18 cellular contexts compared by ENCODE assay signal in the genomic region with DNA sequence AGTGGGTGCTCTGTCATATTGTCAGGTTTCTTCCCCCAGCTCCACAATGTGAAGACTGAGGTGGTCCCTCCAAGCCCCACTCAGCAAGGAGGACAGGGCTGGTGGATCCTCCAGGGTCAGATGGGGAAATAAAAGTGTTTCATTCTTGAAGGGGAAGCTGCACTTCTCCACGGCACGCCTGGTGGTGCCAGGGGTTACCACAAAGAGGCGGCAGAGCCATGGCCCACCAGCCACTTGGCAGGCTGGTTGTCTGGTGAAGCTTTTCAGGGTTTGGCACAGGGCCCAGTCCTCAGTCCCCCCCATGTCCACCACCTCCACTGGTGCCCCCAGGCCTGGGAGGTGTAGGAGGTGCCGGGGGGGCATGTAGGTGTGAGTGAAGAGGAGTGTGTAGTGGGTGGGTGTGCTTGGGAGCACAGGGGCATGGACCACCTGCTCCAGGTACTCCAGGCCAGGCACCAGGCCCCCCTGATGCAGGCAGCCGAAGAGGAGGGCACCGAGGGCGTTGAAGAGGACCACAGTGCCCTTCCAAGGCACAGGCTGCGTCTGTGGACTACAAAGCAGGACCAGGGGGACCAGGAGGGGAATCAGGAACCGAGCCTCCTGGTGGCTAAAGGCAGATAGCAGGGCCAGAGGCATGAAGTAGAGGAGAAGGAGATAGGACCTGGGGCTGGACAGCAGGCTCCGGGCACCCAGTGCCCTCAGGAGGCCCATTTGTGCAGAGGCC. TPM values are rescaled to one million over a fixed set of nuclear protein-coding genes. Genes with fewer than 3 reads are reported as not detected.
DNase-seq lines count a peak whose midpoint lies in the region; ATAC-seq, FAIRE-seq and TF ChIP-seq lines count a peak whose summit lies in the region.
"Had no signal": no experiment of that assay in that cellular context is flagged by ENCODE, and none has a peak within 500 bp of the region (broad histone marks: within the 10 kb centered on the region; RNA-seq: fewer than 3 reads in every experiment).

No MANE protein-coding gene starts in this region.

- peaks cover 0 to 4% of the 10 kb centered on the region in 2 experiments; a peak in 1 of 4 replicates for H3K36me3 ChIP-seq in GM12878 (ENCODE audit: control insufficient read depth in 2 of 2, insufficient read depth in 2 of 2, low read length in 1 of 2)
- H3K36me3 ChIP-seq in HepG2 (replicated peaks in 1 of 2; ENCODE audit: control insufficient read depth in 1 of 2, insufficient read depth in 2 of 2, low read length in 2 of 2), result peaks cover 0 to 3% of the 10 kb centered on the region in 2 experiments; a peak in 1 of 5 replicates
- H3K36me3 ChIP-seq in mesenchymal stem cell (ENCODE audit: control insufficient read depth in 1 of 2, insufficient read depth in 2 of 2, low read depth in 1 of 2, low read length in 2 of 2), result peaks cover 19% of the 10 kb centered on the region in 2 experiments
- H3K36me3 ChIP-seq: right lobe of liver had no signal

- intact Hi-C loops in GM12878 (cut with micrococcal nuclease; ENCODE audit: unreplicated experiment), result loop anchor here (10.0 kb wide), 1 partner anchor 232 kb away; the partner anchor contains the start of genes CEP19 and PIGX
- intact Hi-C loops in HepG2 (cut with micrococcal nuclease; ENCODE audit: unreplicated experiment), result loop anchor here (2.0 kb wide), 1 partner anchor 108 kb away; no protein-coding TSS in a partner anchor

- H3K9me3 Mint-ChIP-seq in HFFc6, result peaks cover 2% of the 10 kb centered on the region; the same call in 1 of the 2 replicates
- H3K9me3 Mint-ChIP-seq: activated CD8-positive, alpha-beta T cell treated with anti-CD3 and anti-CD28 coated beads for 36 hours had no signal

- H3K27me3 Mint-ChIP-seq in HFFc6 (ENCODE audit: insufficient read depth), result peaks cover 9% of the 10 kb centered on the region
- H3K27me3 Mint-ChIP-seq: activated CD8-positive, alpha-beta T cell treated with anti-CD3 and anti-CD28 coated beads for 36 hours had no signal

- H4K91ac ChIP-seq in mesenchymal stem cell (ENCODE audit: low read length), result no peak overlapping the region

- H3K27ac ChIP-seq in GM12878 (ENCODE audit: control insufficient read depth, insufficient read depth), result no peak overlapping the region
- H3K27ac ChIP-seq in HepG2 (ENCODE audit: extremely low read length, insufficient read depth, low read length), result no peak overlapping the region
- no peak overlapping the region for H3K27ac ChIP-seq in mesenchymal stem cell (ENCODE audit: low read length, poor library complexity, severe bottlenecking)
- H3K27ac ChIP-seq: right lobe of liver, transverse colon had no signal

- no peak overlapping the region for H3K27ac Mint-ChIP-seq in HFFc6
- H3K27ac Mint-ChIP-seq: activated CD8-positive, alpha-beta T cell treated with anti-CD3 and anti-CD28 coated beads for 36 hours had no signal

- H3K4me1 ChIP-seq in GM12878 (ENCODE audit: control insufficient read depth, insufficient read depth, low read length), result peaks cover 8% of the 10 kb centered on the region
- peaks cover 91% of the 10 kb centered on the region for H3K4me1 ChIP-seq in HepG2 (ENCODE audit: insufficient read depth, low read length)
- H3K4me1 ChIP-seq in mesenchymal stem cell (ENCODE audit: control insufficient read depth, insufficient read depth, low read depth, low read length), result peaks cover 8% of the 10 kb centered on the region

- no peak overlapping the region for H2AFZ ChIP-seq in GM12878 (ENCODE audit: control insufficient read depth, low read depth, low read length)
- H2AFZ ChIP-seq in HepG2 (ENCODE audit: low read length), result no peak overlapping the region
- no peak overlapping the region for H2AFZ ChIP-seq in mesenchymal stem cell (ENCODE audit: low read depth, low read length)

- POLR2A ChIA-PET in GM12878 (lab: Charles Lee), result interaction anchor here (1.0 kb wide), 1 partner anchor 109 kb away, joined by 3 read pairs; no protein-coding TSS in a partner anchor
- POLR2A ChIA-PET in HepG2 (lab: Yijun Ruan, JAX), result interaction anchor here (1.2 kb wide), 1 partner anchor 80 kb away, joined by 5 read pairs; the partner anchor contains the start of gene SENP5

- H3K9me3 ChIP-seq in GM12878 (replicated peaks; ENCODE audit: control insufficient read depth, insufficient read depth, low read length) (no peaks in the 10 kb centered on the region), HepG2 (ENCODE audit: low read length) (no peaks in the 10 kb centered on the region), mesenchymal stem cell (ENCODE audit: control insufficient read depth, low read length) (no peaks in the 10 kb centered on the region)
- H3K9me3 ChIP-seq: Caco-2, right lobe of liver, transverse colon had no signal

- H3K23ac ChIP-seq in mesenchymal stem cell (ENCODE audit: low read length in 2 of 2), result no peak overlapping the region

- H2BK15ac ChIP-seq in mesenchymal stem cell (ENCODE audit: low read depth, poor library complexity, severe bottlenecking), result no peak overlapping the region

- in situ Hi-C loops in GM12878 (cut with MboI), result no loop called here
- in situ Hi-C loops in HepG2 (cut with HindIII; ENCODE audit: extremely low pct_ligation_motif_present, low pct_unique_long_range_greater_than_20kb), result no loop called here

- CTCF ChIA-PET in GM12878 (lab: Yijun Ruan, JAX) (interaction anchor here (0.8 kb wide), 1 partner anchor 110 kb away, joined by 3 read pairs; no protein-coding TSS in a partner anchor), HepG2 (lab: Yijun Ruan, JAX; ENCODE audit: low intra/inter-chr PET ratio, low total read pairs) (no interaction called here)

- H3K4ac ChIP-seq in mesenchymal stem cell (ENCODE audit: low read depth in 1 of 2, low read length in 2 of 2), result no peak overlapping the region

- SMC1A ChIA-PET in GM12878 (lab: Charles Lee; ENCODE audit: uncharacterized antibody, unreplicated experiment), result no interaction called here

- WGBS in GM12878 (ENCODE audit: insufficient coverage, insufficient replicate concordance, low lambda C conversion rate, missing lambda C conversion rate), result 80% methylated on average over 10 of the region's 10 CpGs
- 88% methylated on average over 9 of the region's 10 CpGs for WGBS in HepG2 (ENCODE audit: low lambda C conversion rate)
- 92% methylated on average over 10 of the region's 10 CpGs for WGBS in mesenchymal stem cell

- H3K4me2 ChIP-seq in GM12878 (ENCODE audit: control insufficient read depth, insufficient read depth), result no peak overlapping the region
- no peak overlapping the region for H3K4me2 ChIP-seq in HepG2 (ENCODE audit: low read depth, low read length)
- H3K4me2 ChIP-seq in mesenchymal stem cell (ENCODE audit: low read length, poor library complexity, severe bottlenecking), result no peak overlapping the region

- H3K4me3 Mint-ChIP-seq in HFFc6, result no peak overlapping the region
- H3K4me3 Mint-ChIP-seq: activated CD8-positive, alpha-beta T cell treated with anti-CD3 and anti-CD28 coated beads for 36 hours had no signal

- H2BK5ac ChIP-seq in mesenchymal stem cell (ENCODE audit: low read depth, low read length, poor library complexity, severe bottlenecking), result no peak overlapping the region

- H3K4me1 Mint-ChIP-seq in HFFc6 (ENCODE audit: low read depth), result peaks cover 20% of the 10 kb centered on the region

- peaks cover 22% of the 10 kb centered on the region for H3K79me2 ChIP-seq in GM12878 (ENCODE audit: control insufficient read depth, insufficient read depth, low read length)
- H3K79me2 ChIP-seq in HepG2 (ENCODE audit: insufficient read depth, low read length), result peaks cover 21% of the 10 kb centered on the region

- RAD21 ChIA-PET in GM12878 (lab: Charles Lee; ENCODE audit: unreplicated experiment), result no interaction called here

- H4K20me1 ChIP-seq in GM12878 (ENCODE audit: control insufficient read depth, insufficient read depth), result no peaks in the 10 kb centered on the region
- H4K20me1 ChIP-seq in HepG2 (ENCODE audit: insufficient read depth, low read length), result no peaks in the 10 kb centered on the region; the same call in 1 of the 2 replicates

- TF ChIP-seq POLR2A in GM12878 (IDR thresholded peaks at IDR 0.05; ENCODE audit: low read depth, low read length) (no peak), HepG2 (IDR thresholded peaks at IDR 0.05; ENCODE audit: insufficient read depth in 1 of 2, low read depth in 2 of 2, low read length in 2 of 2) (no peak)

- BruUV-seq in GM12878 (replicated peaks; lab: Mats Ljungman, UMichigan) (no TSS peak), HepG2 (replicated peaks; lab: Mats Ljungman, UMichigan) (no TSS peak)

- H3K27me3 ChIP-seq in GM12878 (replicated peaks in 1 of 2; ENCODE audit: control insufficient read depth in 2 of 2, insufficient read depth in 2 of 2, low read length in 1 of 2), result no peaks in the 10 kb centered on the region
- H3K27me3 ChIP-seq in HepG2 (ENCODE audit: control insufficient read depth in 1 of 2, insufficient read depth in 2 of 2, low read length in 2 of 2), result peaks cover 0 to 3% of the 10 kb centered on the region in 2 experiments; a peak in 2 of 5 replicates
- H3K27me3 ChIP-seq in mesenchymal stem cell (ENCODE audit: control insufficient read depth in 1 of 2, insufficient read depth in 1 of 2, low read length in 2 of 2), result peaks cover 0 to 3% of the 10 kb centered on the region in 2 experiments
- H3K27me3 ChIP-seq: right lobe of liver, transverse colon had no signal

- peaks cover 8% of the 10 kb centered on the region for H3K79me1 ChIP-seq in mesenchymal stem cell (replicated peaks; ENCODE audit: low read length, poor library complexity, severe bottlenecking)

- no peak overlapping the region for H4K8ac ChIP-seq in mesenchymal stem cell (ENCODE audit: low read length)

- no peak overlapping the region for H2BK120ac ChIP-seq in mesenchymal stem cell (ENCODE audit: low read depth, low read length)

- no peak overlapping the region for H2BK12ac ChIP-seq in mesenchymal stem cell (ENCODE audit: low read length in 2 of 2)

- no peak overlapping the region for H3K4me3 ChIP-seq in GM12878
- H3K4me3 ChIP-seq in HepG2 (replicated peaks in 1 of 3; ENCODE audit: insufficient read depth in 1 of 3, low read depth in 2 of 3, low read length in 3 of 3), result no peak overlapping the region
- H3K4me3 ChIP-seq in mesenchymal stem cell (ENCODE audit: insufficient read depth in 1 of 2, low read depth in 1 of 2, low read length in 2 of 2), result no peak overlapping the region
- H3K4me3 ChIP-seq: right lobe of liver, transverse colon had no signal

- TF ChIP-seq CTCF in HFFc6 (IDR thresholded peaks at IDR 0.05), result peak; percentile 49
- TF ChIP-seq CTCF in GM12878 (IDR thresholded peaks at IDR 0.05 in 2 of 3, conservative IDR thresholded peaks at IDR 0.05 in 1 of 3; ENCODE audit: control insufficient read depth in 2 of 3, extremely low read depth in 1 of 3, insufficient read depth in 1 of 3, low read depth in 3 of 3, low read length in 3 of 3), result peak in 2 of 3 experiments; percentile 7 to 13; a peak in 2 of 6 replicates
- peak; percentile 41 for TF ChIP-seq CTCF in HepG2 (CRISPR knock-in tag; IDR thresholded peaks at IDR 0.05)

- no peak overlapping the region for H3K14ac ChIP-seq in mesenchymal stem cell (ENCODE audit: low read length in 2 of 2)

- no peak for TF ChIP-seq EP300 in GM12878 (IDR thresholded peaks at IDR 0.05; ENCODE audit: borderline replicate concordance in 1 of 2, control insufficient read depth in 1 of 2, low read depth in 2 of 2, low read length in 2 of 2)
- TF ChIP-seq EP300 in HepG2 (IDR thresholded peaks at IDR 0.05; ENCODE audit: low read depth in 2 of 2, low read length in 2 of 2), result no peak
- no peak for TF ChIP-seq EP300 in HepG2 (CRISPR knock-in tag; IDR thresholded peaks at IDR 0.05; ENCODE audit: borderline replicate concordance)

- no peak overlapping the region for H3K18ac ChIP-seq in mesenchymal stem cell (ENCODE audit: low read depth in 1 of 2, low read length in 2 of 2)

- 0 out of 3 replicates have a peak, but pooled peaks have one; percentile 15 for ATAC-seq in GM12878
- peak; percentile 73 for ATAC-seq in HepG2
- ATAC-seq in HG02852 (IDR thresholded peaks at IDR 0.05; ENCODE audit: unreplicated experiment), result no peak
- ATAC-seq in HG03521 (IDR thresholded peaks at IDR 0.05; ENCODE audit: unreplicated experiment), result no peak
- ATAC-seq: activated CD8-positive, alpha-beta T cell treated with anti-CD3 and anti-CD28 coated beads for 36 hours had no signal

- no peak overlapping the region for H2AK5ac ChIP-seq in mesenchymal stem cell (ENCODE audit: low read length, severe bottlenecking)

- no peak for TF ChIP-seq RAD21 in GM12878 (IDR thresholded peaks at IDR 0.05; ENCODE audit: insufficient read depth, low read depth, low read length)
- TF ChIP-seq RAD21 in HepG2 (CRISPR knock-in tag; IDR thresholded peaks at IDR 0.05), result no peak

- H3K9ac ChIP-seq in GM12878 (ENCODE audit: control insufficient read depth, insufficient read depth, low read length) (no peak overlapping the region), HepG2 (ENCODE audit: insufficient read depth, low read depth, low read length) (no peak overlapping the region), mesenchymal stem cell (ENCODE audit: low read length) (no peak overlapping the region)

- FAIRE-seq in GM12878 (lab: Jason Lieb, UNC) (no peak), HepG2 (lab: Jason Lieb, UNC) (no peak)

- DNase-seq in DMS53 (lab: John Stamatoyannopoulos, UW), result peak; percentile 29
- no peak for DNase-seq in DMS53 treated with DMSO at 0.1 percent for 48 hours (lab: John Stamatoyannopoulos, UW; ENCODE audit: unreplicated experiment)
- no peak for DNase-seq in HFFc6
- no peak for DNase-seq in GM12878 (ENCODE audit: low read depth, low spot score)
- no peak for DNase-seq in HepG2 (ENCODE audit: low spot score)
- DNase-seq in mesenchymal stem cell, result no peak
- DNase-seq: activated CD8-positive, alpha-beta T cell treated with anti-CD3 and anti-CD28 coated beads for 36 hours; activated effector memory CD4-positive, alpha-beta T cell treated with anti-CD3 and anti-CD28 coated beads, Interleukin-2, amount 50 U/mL, for 16 hours; aorta; Kasumi-1; NCI-H2029; right lobe of liver; stimulated activated CD8-positive, alpha-beta memory T cell treated with anti-CD3 and anti-CD28 coated beads, Interleukin-4, amount 100 ng/mL, for 48 hours; T-helper 9 cell; transverse colon had no signal

- H3K36me3 Mint-ChIP-seq in HFFc6 (ENCODE audit: low read depth), result peaks cover 5% of the 10 kb centered on the region; the same call in 1 of the 2 replicates

RNA-seq across cellular contexts. Expression of gene NCBP2, which starts 5.0 kb away (rescaled TPM):
- total RNA-seq in HFFc6 (2021; fragmentation: NEBNext Ultra II Directional; extraction: Animal tissue kit (Norgen Biotek cat#: 25700)), result 10 to 100 TPM; 73.6 to 82.2 (median 76.3) TPM
- 85.5 and 95.3 TPM in 2 replicates for total RNA-seq in GM12878 (2013; cell fraction: nucleolus; rRNA removed)
- 59.6 and 66.0 TPM in 2 replicates for total RNA-seq in GM12878 (2014; rRNA removed)
- 80.1 and 81.4 TPM in 2 replicates for total RNA-seq in GM12878 (2014; rRNA removed; fragmentation: Illumina TruSeq; extraction: Trizol)
- total RNA-seq in GM12878 (2021), result 70.5 and 75.8 TPM in 2 replicates
- polyA plus RNA-seq in GM12878 (2011; ENCODE audit: low read depth), result 75.2 TPM
- polyA plus RNA-seq in GM12878 (2011; rRNA removed), result 111 and 136 TPM in 2 replicates
- polyA plus RNA-seq in GM12878 (2011; cell fraction: cytosol; rRNA removed), result 59.4 and 61.2 TPM in 2 replicates
- polyA plus RNA-seq in GM12878 (2011; cell fraction: nucleus; rRNA removed), result 56.3 and 67.5 TPM in 2 replicates
- 87.9 and 97.2 TPM in 2 replicates for polyA plus RNA-seq in GM12878 (2012)
- polyA plus RNA-seq in GM12878 (2014; fragmentation: Illumina TruSeq; extraction: Trizol), result 108 and 117 TPM in 2 replicates
- 10 to 100 TPM; 66.6 to 94.1 TPM for polyA plus RNA-seq in GM12878 (2014; fragmentation: Nextera tagmentation; extraction: Ambion mirVana)
- polyA plus RNA-seq in GM12878 (2014; rRNA removed), result 92.0 and 98.7 TPM in 2 replicates
- 100 to 1,000 TPM; 128 to 136 TPM for polyA plus RNA-seq in GM12878 (2016; fragmentation: Nextera tagmentation; extraction: Ambion mirVana)
- 36.1 and 58.9 TPM in 2 replicates for polyA minus RNA-seq in GM12878 (2011; rRNA and poly(A)+ RNA removed)
- 19.6 and 20.0 TPM in 2 replicates for polyA minus RNA-seq in GM12878 (2011; cell fraction: cytosol; rRNA and poly(A)+ RNA removed)
- polyA minus RNA-seq in GM12878 (2011; cell fraction: nucleus; rRNA and poly(A)+ RNA removed), result 25.4 and 29.8 TPM in 2 replicates
- 58.7 and 69.2 TPM in 2 replicates for total RNA-seq in HepG2 (2016; rRNA removed; fragmentation: Illumina TruSeq; extraction: Trizol)
- total RNA-seq in HepG2 (2016; cell fraction: cytosol; rRNA removed; fragmentation: Illumina TruSeq; extraction: Trizol; ENCODE audit: low read depth), result 14.8 and 15.0 TPM in 2 replicates
- total RNA-seq in HepG2 (2016; cell fraction: insoluble cytoplasmic fraction; rRNA removed; fragmentation: Illumina TruSeq; extraction: Trizol), result 59.9 and 75.2 TPM in 2 replicates
- total RNA-seq in HepG2 (2016; cell fraction: membrane; rRNA removed; fragmentation: Illumina TruSeq; extraction: Trizol), result 28.9 and 32.1 TPM in 2 replicates
- 32.0 and 37.9 TPM in 2 replicates for total RNA-seq in HepG2 (2016; cell fraction: nucleus; rRNA removed; fragmentation: Illumina TruSeq; extraction: Trizol)
- polyA plus RNA-seq in HepG2 (2011; rRNA removed), result 78.5 and 95.5 TPM in 2 replicates
- polyA plus RNA-seq in HepG2 (2011; cell fraction: cytosol; rRNA removed), result 55.6 and 71.5 TPM in 2 replicates
- polyA plus RNA-seq in HepG2 (2011; cell fraction: nucleus; rRNA removed), result 68.9 and 76.8 TPM in 2 replicates
- 143 and 171 TPM in 2 replicates for polyA plus RNA-seq in HepG2 (2012)
- 10.8 and 12.4 TPM in 2 replicates for polyA plus RNA-seq in HepG2 (2016; cell fraction: cytosol; fragmentation: Illumina TruSeq; extraction: Trizol; ENCODE audit: low read depth)
- 79.7 and 83.7 TPM in 2 replicates for polyA plus RNA-seq in HepG2 (2016; cell fraction: insoluble cytoplasmic fraction; fragmentation: Illumina TruSeq; extraction: Trizol; ENCODE audit: low read depth)
- polyA plus RNA-seq in HepG2 (2016; cell fraction: membrane; fragmentation: Illumina TruSeq; extraction: Trizol; ENCODE audit: low read depth), result 23.3 and 24.5 TPM in 2 replicates
- 76.1 and 83.0 TPM in 2 replicates for polyA plus RNA-seq in HepG2 (2016; cell fraction: nucleus; fragmentation: Illumina TruSeq; extraction: Trizol; ENCODE audit: insufficient read depth, low read depth)
- 20.6 and 28.7 TPM in 2 replicates for polyA minus RNA-seq in HepG2 (2011; rRNA and poly(A)+ RNA removed; ENCODE audit: low replicate concordance)
- polyA minus RNA-seq in HepG2 (2011; cell fraction: cytosol; rRNA and poly(A)+ RNA removed), result 26.5 and 26.6 TPM in 2 replicates
- 50.9 and 51.7 TPM in 2 replicates for polyA minus RNA-seq in HepG2 (2011; cell fraction: nucleus; rRNA and poly(A)+ RNA removed)
- 66.7 TPM for polyA plus RNA-seq in mesenchymal stem cell (2013, experiment 1 of 2)
- 67.4 TPM for polyA plus RNA-seq in mesenchymal stem cell (2013, experiment 2 of 2)

RNA-seq across cellular contexts. Expression of gene PIGZ, which starts 21.3 kb away (rescaled TPM):
- total RNA-seq in HFFc6 (2021; fragmentation: NEBNext Ultra II Directional; extraction: Animal tissue kit (Norgen Biotek cat#: 25700)), result 1 to 10 TPM; 2.9 to 4.3 (median 3.7) TPM
- 5.9 and 7.0 TPM in 2 replicates for total RNA-seq in GM12878 (2013; cell fraction: nucleolus; rRNA removed)
- total RNA-seq in GM12878 (2014; rRNA removed), result 0.54 and 0.85 TPM in 2 replicates
- 0.31 and 0.69 TPM in 2 replicates for total RNA-seq in GM12878 (2014; rRNA removed; fragmentation: Illumina TruSeq; extraction: Trizol)
- total RNA-seq in GM12878 (2021), result 0.90 and 1.2 TPM in 2 replicates
- 1.5 TPM for polyA plus RNA-seq in GM12878 (2011; ENCODE audit: low read depth)
- polyA plus RNA-seq in GM12878 (2011; rRNA removed), result 0.29 and 0.42 TPM in 2 replicates
- 0.32 and 0.45 TPM in 2 replicates for polyA plus RNA-seq in GM12878 (2011; cell fraction: cytosol; rRNA removed)
- polyA plus RNA-seq in GM12878 (2011; cell fraction: nucleus; rRNA removed), result 0.69 and 1.4 TPM in 2 replicates
- polyA plus RNA-seq in GM12878 (2012), result 2.7 and 3.0 TPM in 2 replicates
- polyA plus RNA-seq in GM12878 (2014; fragmentation: Illumina TruSeq; extraction: Trizol), result 0.44 and 0.88 TPM in 2 replicates
- polyA plus RNA-seq in GM12878 (2014; fragmentation: Nextera tagmentation; extraction: Ambion mirVana), result under 1 TPM; 0.06 to 0.42 TPM
- 1.1 TPM in 2 replicates for polyA plus RNA-seq in GM12878 (2014; rRNA removed)
- polyA plus RNA-seq in GM12878 (2016; fragmentation: Nextera tagmentation; extraction: Ambion mirVana), result under 1 TPM; 0.44 to 1.00 TPM
- polyA minus RNA-seq in GM12878 (2011; rRNA and poly(A)+ RNA removed), result 0.10 and 0.29 TPM in 2 replicates
- polyA minus RNA-seq in GM12878 (2011; cell fraction: cytosol; rRNA and poly(A)+ RNA removed), result 0.42 TPM in 1 of 2 replicates, not detected in the other
- 0.12 and 0.19 TPM in 2 replicates for polyA minus RNA-seq in GM12878 (2011; cell fraction: nucleus; rRNA and poly(A)+ RNA removed)
- total RNA-seq in HepG2 (2016; rRNA removed; fragmentation: Illumina TruSeq; extraction: Trizol), result 2.2 and 4.7 TPM in 2 replicates
- total RNA-seq in HepG2 (2016; cell fraction: cytosol; rRNA removed; fragmentation: Illumina TruSeq; extraction: Trizol; ENCODE audit: low read depth), result 4.8 and 7.9 TPM in 2 replicates
- 1.9 and 4.8 TPM in 2 replicates for total RNA-seq in HepG2 (2016; cell fraction: insoluble cytoplasmic fraction; rRNA removed; fragmentation: Illumina TruSeq; extraction: Trizol)
- total RNA-seq in HepG2 (2016; cell fraction: membrane; rRNA removed; fragmentation: Illumina TruSeq; extraction: Trizol), result 3.9 and 5.7 TPM in 2 replicates
- 3.7 and 5.7 TPM in 2 replicates for total RNA-seq in HepG2 (2016; cell fraction: nucleus; rRNA removed; fragmentation: Illumina TruSeq; extraction: Trizol)
- polyA plus RNA-seq in HepG2 (2011; rRNA removed), result 60.5 and 75.7 TPM in 2 replicates
- polyA plus RNA-seq in HepG2 (2011; cell fraction: cytosol; rRNA removed), result 43.3 TPM in 2 replicates
- 156 and 196 TPM in 2 replicates for polyA plus RNA-seq in HepG2 (2011; cell fraction: nucleus; rRNA removed)
- 56.2 and 56.6 TPM in 2 replicates for polyA plus RNA-seq in HepG2 (2012)
- polyA plus RNA-seq in HepG2 (2016; cell fraction: cytosol; fragmentation: Illumina TruSeq; extraction: Trizol; ENCODE audit: low read depth), result 6.6 and 6.7 TPM in 2 replicates
- polyA plus RNA-seq in HepG2 (2016; cell fraction: insoluble cytoplasmic fraction; fragmentation: Illumina TruSeq; extraction: Trizol; ENCODE audit: low read depth), result 3.7 and 4.6 TPM in 2 replicates
- polyA plus RNA-seq in HepG2 (2016; cell fraction: membrane; fragmentation: Illumina TruSeq; extraction: Trizol; ENCODE audit: low read depth), result 5.4 and 6.6 TPM in 2 replicates
- polyA plus RNA-seq in HepG2 (2016; cell fraction: nucleus; fragmentation: Illumina TruSeq; extraction: Trizol; ENCODE audit: insufficient read depth, low read depth), result 16.4 and 17.2 TPM in 2 replicates
- 0.58 and 57.9 TPM in 2 replicates for polyA minus RNA-seq in HepG2 (2011; rRNA and poly(A)+ RNA removed; ENCODE audit: low replicate concordance)
- 15.7 and 18.4 TPM in 2 replicates for polyA minus RNA-seq in HepG2 (2011; cell fraction: cytosol; rRNA and poly(A)+ RNA removed)
- polyA minus RNA-seq in HepG2 (2011; cell fraction: nucleus; rRNA and poly(A)+ RNA removed), result 38.0 and 53.5 TPM in 2 replicates
- polyA plus RNA-seq in mesenchymal stem cell (2013, experiment 1 of 2), result 1.0 TPM
- polyA plus RNA-seq in mesenchymal stem cell (2013, experiment 2 of 2), result 1.2 TPM

Comparison
In these comparisons a context has a peak if more than half of its experiments do, and no peak if none do; other contexts are left out.
1. ATAC-seq: peak in GM12878 (single experiment) and HepG2 (single experiment); none in HG02852 (single experiment) and HG03521 (single experiment).
2. Peak in every context shown above with its lines, with median percentiles within 50 percentile points of each other: CTCF ChIP-seq.